ENCODE assay signal across 8 cellular contexts in genomic region chr19:2962018-2962670, GRCh38. TPM values are rescaled to one million over a fixed set of nuclear protein-coding genes. Genes with fewer than 3 reads are reported as not detected.
A peak's percentile ranks its signal among the peaks of the same experiment; 100 is the strongest.
DNase-seq lines count a peak whose midpoint lies in the region; ATAC-seq and TF ChIP-seq lines count a peak whose summit lies in the region.

No MANE protein-coding gene starts in this region.

- peak; percentile 62 for TF ChIP-seq CTCF in MM.1S (IDR thresholded peaks at IDR 0.05; ENCODE audit: low read length)
- TF ChIP-seq CTCF in heart right ventricle (IDR thresholded peaks at IDR 0.05), result peak; percentile 60 to 87 (median 79)

- 34 to 37% methylated on average over 17 of the region's 17 CpGs for WGBS in heart right ventricle, 2 donors

- H3F3A ChIP-seq in MM.1S (ENCODE audit: insufficient read depth, low read length), result no peaks in the 10 kb centered on the region

- no peaks in the 10 kb centered on the region for H4K20me1 ChIP-seq in MM.1S (ENCODE audit: insufficient read depth, low read length)

- H3K9me2 ChIP-seq in MM.1S (replicated peaks; ENCODE audit: insufficient read depth, low read length), result no peaks in the 10 kb centered on the region

- no peak overlapping the region for H2AFZ ChIP-seq in MM.1S (ENCODE audit: low read length)

- H3K9me3 ChIP-seq in MM.1S (replicated peaks; ENCODE audit: insufficient read depth, low read length) (no peaks in the 10 kb centered on the region), heart right ventricle (no peaks in the 10 kb centered on the region)

- no peak overlapping the region for H3K4me3 ChIP-seq in MM.1S (ENCODE audit: low read length)
- peak overlapping the region in 2 of 10 donors; percentile 27 to 34 for H3K4me3 ChIP-seq in heart right ventricle

- H3K9ac ChIP-seq in MM.1S (ENCODE audit: low read length), result no peak overlapping the region

- intact Hi-C loops in heart right ventricle (cut with DNase I), result loop anchor here in 7 of 10 donors (1.0 to 10.0 kb wide), 6 partner anchors 143 to 201 kb away; no protein-coding TSS in a partner anchor

- no peak overlapping the region for H3K4me2 ChIP-seq in MM.1S (ENCODE audit: low read depth, low read length)

- ATAC-seq in heart right ventricle (peak; percentile 65 to 93 (median 81)), HG03097 (IDR thresholded peaks at IDR 0.05; ENCODE audit: low FRiP score, unreplicated experiment) (no peak)

- H3K4me1 ChIP-seq in MM.1S (ENCODE audit: low read length) (no peaks in the 10 kb centered on the region), heart right ventricle (peaks cover 0 to 8% (median 3%) of the 10 kb centered on the region in 9 donors)

- H3K27ac ChIP-seq in MM.1S (ENCODE audit: low read length), result no peak overlapping the region
- H3K27ac ChIP-seq in heart right ventricle, result no peak overlapping the region

- DNase-seq in ELR (ENCODE audit: low read depth) (peak; percentile 86), MM.1S (peak; percentile 58), RPMI8226 (peak; percentile 75), amniotic epithelial cell (ENCODE audit: low read depth) (peak; percentile 64), heart right ventricle (peak in 1 of 2 donors; percentile 65), retina (peak; percentile 83), mesenteric fat pad (ENCODE audit: low spot score) (no peak)

- H3K36me3 ChIP-seq in MM.1S (replicated peaks; ENCODE audit: insufficient read depth, low read length), result no peaks in the 10 kb centered on the region
- no peaks in the 10 kb centered on the region for H3K36me3 ChIP-seq in heart right ventricle

- peaks cover 65% of the 10 kb centered on the region for H3K27me3 ChIP-seq in MM.1S (replicated peaks; ENCODE audit: insufficient read depth, low read length)
- H3K27me3 ChIP-seq in heart right ventricle, result no peaks in the 10 kb centered on the region

- no peaks in the 10 kb centered on the region for H3K79me2 ChIP-seq in MM.1S (ENCODE audit: low read length)

RNA-seq across cellular contexts. Expression of gene TLE6, which starts 15.2 kb away (rescaled TPM):
- total RNA-seq in heart right ventricle (1 to 10 TPM in 2 of 10 donors, under 1 TPM in 5, not detected in 3; 0.34 to 2.8 (median 0.45) TPM), mesenteric fat pad (0.93 TPM)
- polyA plus RNA-seq in heart right ventricle, result 1 to 10 TPM; 1.2 to 3.5 TPM

RNA-seq across cellular contexts. Expression of gene ZNF77, which starts 17.4 kb away (rescaled TPM):
- total RNA-seq in heart right ventricle, result 1 to 10 TPM; 1.0 to 2.6 (median 2.3) TPM
- 1 to 10 TPM; 2.5 to 2.9 TPM for polyA plus RNA-seq in heart right ventricle
- total RNA-seq in mesenteric fat pad, result 3.1 TPM
